ENCODE assay signal across 23 cellular contexts in genomic region chr9:13295556-13295955, GRCh38. TPM values are rescaled to one million over a fixed set of nuclear protein-coding genes. Genes with fewer than 3 reads are reported as not detected.
"Had no signal": no experiment of that assay in that cellular context is flagged by ENCODE, and none has a peak within 500 bp of the region (broad histone marks: within the 10 kb centered on the region; RNA-seq: fewer than 3 reads in every experiment).

No MANE protein-coding gene starts in this region.

- H3K27me3 ChIP-seq: colonic mucosa, esophagus muscularis mucosa, right lobe of liver, tibial nerve, uterus had no signal

- H3K4me1 ChIP-seq: colonic mucosa, esophagus muscularis mucosa, prostate gland, right lobe of liver, tibial nerve, uterus had no signal

- H3K36me3 ChIP-seq: colonic mucosa, esophagus muscularis mucosa, left ventricle myocardium inferior, prostate gland, right lobe of liver, tibial nerve, uterus had no signal

- H3K27ac ChIP-seq: colonic mucosa, esophagus muscularis mucosa, left ventricle myocardium inferior, prostate gland, right lobe of liver, tibial nerve, uterus, VCaP had no signal

- H3K4me3 ChIP-seq: colonic mucosa, esophagus muscularis mucosa, left ventricle myocardium inferior, prostate gland, right lobe of liver, smooth muscle cell, tibial nerve, uterus had no signal

- H3K9me3 ChIP-seq: colonic mucosa, esophagus muscularis mucosa, left ventricle myocardium inferior, prostate gland, right lobe of liver, tibial nerve, uterus had no signal

- DNase-seq: activated CD4-positive, alpha-beta memory T cell treated with anti-CD3 and anti-CD28 coated beads for 36 hours; activated CD4-positive, alpha-beta T cell treated with anti-CD3 and anti-CD28 coated beads for 36 hours; activated CD8-positive, alpha-beta memory T cell treated with anti-CD3 and anti-CD28 coated beads, Interleukin-2, amount 10 ng/mL, durations not matched to agents 7 days and 5 days; activated naive CD4-positive, alpha-beta T cell treated with anti-CD3 and anti-CD28 coated beads for 36 hours; activated naive CD8-positive, alpha-beta T cell treated with anti-CD3 and anti-CD28 coated beads, Interleukin-2, amount 50 U/mL, for 24 hours; activated T-cell treated with anti-CD3 and anti-CD28 coated beads, Interleukin-2, amount 50 U/mL, for 1 hour; caudate nucleus; colonic mucosa; foreskin fibroblast; left ventricle myocardium inferior; right lobe of liver; stimulated activated CD4-positive, alpha-beta T cell treated with anti-CD3 and anti-CD28 coated beads, Interleukin-4, amount 100 ng/mL, for 4 hours; stimulated activated CD8-positive, alpha-beta memory T cell treated with anti-CD3 and anti-CD28 coated beads, Interleukin-4, amount 100 ng/mL, for 48 hours; stimulated activated naive CD4-positive, alpha-beta T cell treated with Interleukin-2 at 50 U/mL for 16 hours; substantia nigra; uterus had no signal

- H3K4me2 ChIP-seq: smooth muscle cell had no signal

- ATAC-seq: activated CD4-positive, alpha-beta T cell treated with anti-CD3 and anti-CD28 coated beads for 36 hours; activated CD8-positive, alpha-beta memory T cell treated with anti-CD3 and anti-CD28 coated beads, Interleukin-2, amount 10 ng/mL, durations not matched to agents 7 days and 5 days; activated naive CD8-positive, alpha-beta T cell treated with anti-CD3 and anti-CD28 coated beads, Interleukin-2, amount 50 U/mL, for 24 hours; right lobe of liver had no signal

RNA-seq across cellular contexts. Expression of gene MPDZ, which starts 16.1 kb away (rescaled TPM):
- total RNA-seq: activated CD4-positive, alpha-beta memory T cell treated with anti-CD3 and anti-CD28 coated beads for 36 hours; activated CD4-positive, alpha-beta T cell treated with anti-CD3 and anti-CD28 coated beads for 36 hours; activated CD8-positive, alpha-beta memory T cell treated with anti-CD3 and anti-CD28 coated beads, Interleukin-2, amount 10 ng/mL, durations not matched to agents 7 days and 5 days; activated naive CD4-positive, alpha-beta T cell treated with anti-CD3 and anti-CD28 coated beads for 36 hours; activated T-helper 2 cell treated with anti-CD3 and anti-CD28 coated beads, Interferon-gamma antibody, Interleukin-2, Interleukin-4, amounts not matched to agents 10 μg/mL and 5 μg/mL and 100 μg/mL, durations not matched to agents 14 hours and 24 hours and 36 hours; T-helper 1 cell treated with Interleukin-12 subunit alpha and Interleukin-12 subunit beta and Interleukin-4 antibody, amounts not matched to agents 30 ng/mL and 1 ng/mL, for 36 hours had no signal
